ENCODE assay signal across 8 cellular contexts in genomic region chr10:178208-178607, GRCh38. TPM values are rescaled to one million over a fixed set of nuclear protein-coding genes. Genes with fewer than 3 reads are reported as not detected.
A peak's percentile ranks its signal among the peaks of the same experiment; 100 is the strongest.
DNase-seq lines count a peak whose midpoint lies in the region; TF ChIP-seq lines count a peak whose summit lies in the region.

No MANE protein-coding gene starts in this region.

- DNase-seq in AG08396 (ENCODE audit: low spot score), result peak; percentile 9
- peak; percentile 65 for DNase-seq in GM23248
- DNase-seq in SW480 (ENCODE audit: low spot score), result peak; percentile 0
- peak; percentile 18 for DNase-seq in hepatocyte (ENCODE audit: low spot score)
- DNase-seq in stimulated activated CD4-positive, alpha-beta T cell treated with anti-CD3 and anti-CD28 coated beads, Interleukin-15, amount 100 ng/mL, for 24 hours, result no peak
- DNase-seq in effector memory CD4-positive, alpha-beta T cell, result no peak
- no peak for DNase-seq in nucleus accumbens (lab: John Stamatoyannopoulos, UW)
- no peak for DNase-seq in lower leg skin (ENCODE audit: low spot score in 2 of 2)

- no peaks in the 10 kb centered on the region for H3K4me1 ChIP-seq in GM23248 (ENCODE audit: insufficient read depth)
- H3K4me1 ChIP-seq in hepatocyte (ENCODE audit: insufficient read depth), result no peaks in the 10 kb centered on the region
- H3K4me1 ChIP-seq in effector memory CD4-positive, alpha-beta T cell (ENCODE audit: control insufficient read depth, insufficient read depth, low read length, poor library complexity, severe bottlenecking), result no peaks in the 10 kb centered on the region

- H3K79me2 ChIP-seq in GM23248 (ENCODE audit: insufficient read depth), result peaks cover 45% of the 10 kb centered on the region
- H3K79me2 ChIP-seq in hepatocyte, result peaks cover 23% of the 10 kb centered on the region

- H3K9me2 ChIP-seq in GM23248 (ENCODE audit: insufficient read depth), result no peaks in the 10 kb centered on the region
- H3K9me2 ChIP-seq in hepatocyte (replicated peaks; ENCODE audit: insufficient read depth), result no peaks in the 10 kb centered on the region

- no peak overlapping the region for H2AFZ ChIP-seq in GM23248
- H2AFZ ChIP-seq in hepatocyte, result no peak overlapping the region

- no peak overlapping the region for H3K9ac ChIP-seq in GM23248

- H3K27me3 ChIP-seq in GM23248 (replicated peaks; ENCODE audit: insufficient read depth) (no peaks in the 10 kb centered on the region), hepatocyte (no peaks in the 10 kb centered on the region)
- no peaks in the 10 kb centered on the region for H3K27me3 ChIP-seq in effector memory CD4-positive, alpha-beta T cell (replicated peaks; ENCODE audit: control insufficient read depth, insufficient read depth, low read length, poor library complexity, severe bottlenecking)

- H3K27ac ChIP-seq in GM23248 (no peak overlapping the region), hepatocyte (no peak overlapping the region)
- no peak overlapping the region for H3K27ac ChIP-seq in effector memory CD4-positive, alpha-beta T cell (ENCODE audit: insufficient read depth, low read length, poor library complexity, severe bottlenecking)

- no peak overlapping the region for H3K4me2 ChIP-seq in GM23248 (ENCODE audit: unreplicated experiment)
- H3K4me2 ChIP-seq in hepatocyte, result no peak overlapping the region

- TF ChIP-seq CTCF in hepatocyte (IDR thresholded peaks at IDR 0.05; ENCODE audit: poor library complexity) (peak; percentile 51), lower leg skin (IDR thresholded peaks at IDR 0.05) (no peak)

- H3K9me3 ChIP-seq in GM23248 (ENCODE audit: low read depth) (no peaks in the 10 kb centered on the region), hepatocyte (ENCODE audit: low read depth) (no peaks in the 10 kb centered on the region)
- no peaks in the 10 kb centered on the region for H3K9me3 ChIP-seq in effector memory CD4-positive, alpha-beta T cell (ENCODE audit: control insufficient read depth, low read length)

- H3K4me3 ChIP-seq in GM23248, result no peak overlapping the region
- no peak overlapping the region for H3K4me3 ChIP-seq in hepatocyte
- H3K4me3 ChIP-seq in effector memory CD4-positive, alpha-beta T cell (ENCODE audit: insufficient read depth, low read depth, low read length, poor library complexity, severe bottlenecking), result no peak overlapping the region
- no peak overlapping the region for H3K4me3 ChIP-seq in lower leg skin (ENCODE audit: low read depth, poor library complexity, severe bottlenecking)

- TF ChIP-seq POLR2A in lower leg skin (IDR thresholded peaks at IDR 0.05), result no peak

- intact Hi-C loops in lower leg skin (cut with DNase I; ENCODE audit: low total_unique reads), result no loop called here

- 0 to 9% methylated on average over 2 of the region's 2 CpGs for WGBS in GM23248 (ENCODE audit: low coverage in 1 of 2, low lambda C conversion rate in 2 of 2, missing lambda C conversion rate in 2 of 2), 2 experiments
- 73% methylated on average over 2 of the region's 2 CpGs for WGBS in hepatocyte (ENCODE audit: low lambda C conversion rate, missing lambda C conversion rate)
- WGBS in lower leg skin, 2 donors, result 29 to 38% methylated on average over 2 of the region's 2 CpGs

- H4K20me1 ChIP-seq in GM23248 (ENCODE audit: insufficient read depth) (no peaks in the 10 kb centered on the region), hepatocyte (ENCODE audit: insufficient read depth, poor library complexity, severe bottlenecking) (peaks cover 16% of the 10 kb centered on the region)

- H3F3A ChIP-seq in GM23248 (ENCODE audit: insufficient read depth), result peaks cover 5% of the 10 kb centered on the region; the same call in 1 of the 2 replicates

- H3K36me3 ChIP-seq in GM23248 (ENCODE audit: low read depth), result no peaks in the 10 kb centered on the region
- H3K36me3 ChIP-seq in hepatocyte (replicated peaks; ENCODE audit: insufficient read depth, low read depth), result no peaks in the 10 kb centered on the region
- peaks cover 11% of the 10 kb centered on the region for H3K36me3 ChIP-seq in effector memory CD4-positive, alpha-beta T cell (ENCODE audit: control insufficient read depth, insufficient read depth, low read length)

- in situ Hi-C loops in GM23248 (cut with MboI), result no loop called here

RNA-seq across cellular contexts. Expression of gene ZMYND11, which starts 43.0 kb away (rescaled TPM):
- 63.4 and 66.0 TPM in 2 replicates for total RNA-seq in GM23248 (2014; rRNA removed; shearing (Covaris generic))
- polyA plus RNA-seq in GM23248 (2016; fragmentation: Nextera tagmentation; extraction: Ambion mirVana) (47.1 and 47.9 TPM in 2 replicates), hepatocyte (26.3 and 31.5 TPM in 2 replicates)
- total RNA-seq in hepatocyte (64.3 and 70.2 TPM in 2 replicates), lower leg skin (10 to 100 TPM; 41.0 to 50.8 (median 47.7) TPM)

Comparison
In these comparisons a context has a peak if more than half of its experiments do, and no peak if none do; other contexts are left out.
1. DNase-seq: peak in AG08396 (single experiment), GM23248 (single experiment), SW480 (single experiment) and hepatocyte (single experiment); none in stimulated activated CD4-positive, alpha-beta T cell treated with anti-CD3 and anti-CD28 coated beads, Interleukin-15, amount 100 ng/mL, for 24 hours (single experiment), effector memory CD4-positive, alpha-beta T cell (0 of 3), nucleus accumbens (0 of 56) and lower leg skin (0 of 2).